ENCODE assay signal across 9 cellular contexts in the genomic region with DNA sequence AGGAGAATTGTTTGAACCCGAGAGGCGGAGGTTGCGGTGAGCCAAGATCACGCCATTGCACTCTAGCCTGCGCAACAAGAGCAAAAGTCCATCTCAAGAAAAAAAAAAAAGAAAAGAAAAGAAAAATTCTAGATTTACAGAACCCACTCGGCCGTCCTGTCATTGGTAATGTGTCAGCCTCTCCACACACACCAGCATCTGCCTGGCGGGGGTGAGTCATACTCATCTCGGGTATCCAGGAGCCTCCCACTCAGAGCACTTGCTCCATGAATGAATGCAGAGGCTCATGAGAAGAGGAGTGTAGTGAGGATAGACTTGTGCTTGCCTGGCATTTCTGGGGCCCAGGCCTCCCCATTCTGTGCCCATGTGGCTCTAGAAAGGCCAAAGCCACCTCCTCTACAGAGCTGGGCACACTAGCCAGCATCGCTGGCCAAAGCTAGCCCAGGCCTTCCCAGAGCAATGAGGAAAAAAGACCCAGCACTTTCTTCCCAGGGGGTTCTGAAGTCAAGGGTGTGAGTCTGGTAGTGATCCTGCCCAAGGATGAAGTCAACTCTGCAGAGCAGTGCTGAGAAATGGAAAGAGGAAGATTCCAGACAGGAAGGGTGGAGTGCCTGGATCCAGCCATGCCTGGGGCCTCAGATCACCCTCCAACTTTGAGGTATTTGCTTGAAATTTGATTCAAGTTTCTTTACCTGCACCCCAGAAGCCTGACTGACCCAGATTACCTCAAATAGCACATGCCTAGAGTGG. TPM values are rescaled to one million over a fixed set of nuclear protein-coding genes. Genes with fewer than 3 reads are reported as not detected.
DNase-seq lines count a peak whose midpoint lies in the region; ATAC-seq and TF ChIP-seq lines count a peak whose summit lies in the region.
"Had no signal": no experiment of that assay in that cellular context is flagged by ENCODE, and none has a peak within 500 bp of the region (broad histone marks: within the 10 kb centered on the region; RNA-seq: fewer than 3 reads in every experiment).

No MANE protein-coding gene starts in this region.

- no peaks in the 10 kb centered on the region for H3K36me3 ChIP-seq in breast epithelium
- H3K36me3 ChIP-seq in testis (ENCODE audit: low read depth, missing control alignments), result no peaks in the 10 kb centered on the region
- H3K36me3 ChIP-seq in lower lobe of right lung, result no peaks in the 10 kb centered on the region

- WGBS in testis, 2 donors, result 92 to 94% methylated on average over 10 of the region's 10 CpGs

- H3K9me3 ChIP-seq in breast epithelium (no peaks in the 10 kb centered on the region), testis (no peaks in the 10 kb centered on the region), lower lobe of right lung (no peaks in the 10 kb centered on the region)

- CTCF ChIA-PET in MCF 10A (lab: Yijun Ruan, JAX), result interaction anchor here (0.6 kb wide), 1 partner anchor 493 kb away, joined by 3 read pairs; no protein-coding TSS in a partner anchor

- H3K27me3 ChIP-seq in breast epithelium (no peaks in the 10 kb centered on the region), testis (no peaks in the 10 kb centered on the region), lower lobe of right lung (ENCODE audit: low read depth) (no peaks in the 10 kb centered on the region)

- ATAC-seq in lower lobe of right lung, result no peak
- no peak for ATAC-seq in HG03571 (IDR thresholded peaks at IDR 0.05; ENCODE audit: unreplicated experiment)

- no peak overlapping the region for H3K4me3 Mint-ChIP-seq in MCF 10A (ENCODE audit: unreplicated experiment)

- POLR2A ChIA-PET in MCF 10A (lab: Yijun Ruan, JAX), result no interaction called here

- no peaks in the 10 kb centered on the region for H3K27me3 Mint-ChIP-seq in MCF 10A (ENCODE audit: insufficient read depth, unreplicated experiment)
- H3K27me3 Mint-ChIP-seq: CD4-positive, CD25-positive, alpha-beta regulatory T cell had no signal

- no peaks in the 10 kb centered on the region for H3K9me3 Mint-ChIP-seq in MCF 10A (ENCODE audit: unreplicated experiment)
- H3K9me3 Mint-ChIP-seq: CD4-positive, CD25-positive, alpha-beta regulatory T cell had no signal

- peaks cover 5% of the 10 kb centered on the region for H3K4me1 Mint-ChIP-seq in MCF 10A (ENCODE audit: insufficient read depth, unreplicated experiment)

- peak; percentile 84 for DNase-seq in MCF 10A (ENCODE audit: unreplicated experiment)
- no peak for DNase-seq in breast epithelium (ENCODE audit: low spot score in 2 of 2)
- peak; percentile 17 for DNase-seq in SK-MEL-5 (ENCODE audit: low read depth, low spot score)
- DNase-seq in glomerular visceral epithelial cell (ENCODE audit: extremely low spot score), result peak; percentile 79
- peak; percentile 51 for DNase-seq in superior temporal gyrus (ENCODE audit: extremely low spot score)
- DNase-seq in testis, result no peak
- DNase-seq in lower lobe of right lung, result no peak
- DNase-seq: CD4-positive, CD25-positive, alpha-beta regulatory T cell had no signal

- H3K4me1 ChIP-seq in breast epithelium (peaks cover 0 to 3% of the 10 kb centered on the region in 2 donors), testis (peaks cover 12% of the 10 kb centered on the region), lower lobe of right lung (peaks cover 5% of the 10 kb centered on the region)

- TF ChIP-seq CTCF in MCF 10A (IDR thresholded peaks at IDR 0.05; ENCODE audit: unreplicated experiment) (no peak), breast epithelium (IDR thresholded peaks at IDR 0.05) (no peak), testis (IDR thresholded peaks at IDR 0.05) (no peak), lower lobe of right lung (IDR thresholded peaks at IDR 0.05) (no peak)

- TF ChIP-seq POLR2A in breast epithelium (IDR thresholded peaks at IDR 0.05) (no peak), testis (IDR thresholded peaks at IDR 0.05) (no peak)

- H3K27ac ChIP-seq in breast epithelium, result no peak overlapping the region
- no peak overlapping the region for H3K27ac ChIP-seq in testis
- H3K27ac ChIP-seq in lower lobe of right lung, result no peak overlapping the region

- H3K36me3 Mint-ChIP-seq in MCF 10A (ENCODE audit: insufficient read depth, unreplicated experiment), result no peaks in the 10 kb centered on the region
- H3K36me3 Mint-ChIP-seq: CD4-positive, CD25-positive, alpha-beta regulatory T cell had no signal

- in situ Hi-C loops in SK-MEL-5 (cut with HindIII; ENCODE audit: low pct_unique_long_range_greater_than_20kb, low sequenced_read_pairs), result no loop called here

- no peak overlapping the region for H3K27ac Mint-ChIP-seq in MCF 10A (ENCODE audit: low read depth, unreplicated experiment)
- H3K27ac Mint-ChIP-seq: CD4-positive, CD25-positive, alpha-beta regulatory T cell had no signal

- intact Hi-C loops in MCF 10A (cut with micrococcal nuclease), result no loop called here
- intact Hi-C loops in breast epithelium (cut with DNase I; ENCODE audit: low total_unique reads), result no loop called here
- intact Hi-C loops in testis (cut with DNase I; ENCODE audit: low total_unique reads), result no loop called here
- intact Hi-C loops in lower lobe of right lung (cut with DNase I), result no loop called here

- no TSS peak for BruUV-seq in MCF 10A (replicated peaks; lab: Mats Ljungman, UMichigan)

- H3K4me3 ChIP-seq in breast epithelium (no peak overlapping the region), testis (no peak overlapping the region), lower lobe of right lung (no peak overlapping the region)

RNA-seq across cellular contexts. Expression of a gene that starts 31.2 kb away (rescaled TPM):
- total RNA-seq in MCF 10A (2022) (216 and 220 TPM in 2 replicates), breast epithelium (100 to 1,000 TPM; 222 to 275 (median 253) TPM), testis (100 to 1,000 TPM; 379 to 473 TPM), lower lobe of right lung (171 TPM)
- total RNA-seq in SK-MEL-5 (2014; rRNA removed; shearing (Covaris generic)), result 128 and 136 TPM in 2 replicates
- 164 and 177 TPM in 2 replicates for polyA plus RNA-seq in SK-MEL-5 (2015; cell fraction: cytosol; rRNA removed)
- 199 and 212 TPM in 2 replicates for polyA plus RNA-seq in SK-MEL-5 (2015; cell fraction: nucleus; rRNA removed)
- polyA plus RNA-seq in testis (ENCODE audit: insufficient read depth, low read depth, low replicate concordance), result 92.9 TPM

RNA-seq across cellular contexts. Expression of a gene that starts 35.0 kb away (rescaled TPM):
- total RNA-seq in MCF 10A (2022) (68.9 and 70.8 TPM in 2 replicates), breast epithelium (10 to 100 TPM; 26.5 to 41.9 (median 27.2) TPM), testis (10 to 100 TPM; 28.9 to 68.7 TPM), lower lobe of right lung (33.0 TPM)
- total RNA-seq in SK-MEL-5 (2014; rRNA removed; shearing (Covaris generic)), result 39.4 and 40.4 TPM in 2 replicates
- 20.3 and 21.1 TPM in 2 replicates for polyA plus RNA-seq in SK-MEL-5 (2015; cell fraction: cytosol; rRNA removed)
- 2.4 TPM in 2 replicates for polyA plus RNA-seq in SK-MEL-5 (2015; cell fraction: nucleus; rRNA removed)
- polyA plus RNA-seq in testis (ENCODE audit: insufficient read depth, low read depth, low replicate concordance), result 152 TPM

RNA-seq across cellular contexts. Expression of a gene that starts 35.3 kb away (rescaled TPM):
- total RNA-seq in MCF 10A (2022) (30.9 and 35.3 TPM in 2 replicates), breast epithelium (10 to 100 TPM; 29.5 to 45.4 (median 38.5) TPM), testis (100 to 1,000 TPM in 1 of 2 donors, 10 to 100 TPM in 1; 63.4 to 124 TPM), lower lobe of right lung (29.8 TPM)
- 25.2 and 26.9 TPM in 2 replicates for total RNA-seq in SK-MEL-5 (2014; rRNA removed; shearing (Covaris generic))
- polyA plus RNA-seq in SK-MEL-5 (2015; cell fraction: cytosol; rRNA removed), result 19.6 and 22.5 TPM in 2 replicates
- polyA plus RNA-seq in SK-MEL-5 (2015; cell fraction: nucleus; rRNA removed), result 40.4 and 51.8 TPM in 2 replicates
- 202 TPM for polyA plus RNA-seq in testis (ENCODE audit: insufficient read depth, low read depth, low replicate concordance)

Comparison
In these comparisons a context has a peak if more than half of its experiments do, and no peak if none do; other contexts are left out.
1. DNase-seq: peak in MCF 10A (single experiment), SK-MEL-5 (single experiment), glomerular visceral epithelial cell (single experiment) and superior temporal gyrus (single experiment); none in breast epithelium (0 of 2), testis (single experiment) and lower lobe of right lung (single experiment).